14 cellular contexts compared by ENCODE assay signal in genomic region chr3:124861041-124861440, GRCh38. TPM values are rescaled to one million over a fixed set of nuclear protein-coding genes. Genes with fewer than 3 reads are reported as not detected.
DNase-seq lines count a peak whose midpoint lies in the region; ATAC-seq and TF ChIP-seq lines count a peak whose summit lies in the region.
"Had no signal": no experiment of that assay in that cellular context is flagged by ENCODE, and none has a peak within 500 bp of the region (broad histone marks: within the 10 kb centered on the region; RNA-seq: fewer than 3 reads in every experiment).

No MANE protein-coding gene starts in this region.

- H3K27ac ChIP-seq in esophagus squamous epithelium, result peak overlapping the region in 3 of 4 donors; percentile 16 to 57 (median 24)
- peak overlapping the region; percentile 60 for H3K27ac ChIP-seq in muscle layer of duodenum (ENCODE audit: low read length)
- H3K27ac ChIP-seq in vagina, result peak overlapping the region; percentile 88

- H3K27me3 ChIP-seq in esophagus squamous epithelium (no peaks in the 10 kb centered on the region), muscle layer of duodenum (ENCODE audit: low read depth, low read length) (no peaks in the 10 kb centered on the region), vagina (no peaks in the 10 kb centered on the region)

- TF ChIP-seq CTCF in esophagus squamous epithelium (IDR thresholded peaks at IDR 0.05) (no peak), vagina (IDR thresholded peaks at IDR 0.05) (no peak)

- TF ChIP-seq POLR2A in esophagus squamous epithelium (IDR thresholded peaks at IDR 0.05), result no peak
- TF ChIP-seq POLR2A in vagina (IDR thresholded peaks at IDR 0.05), result no peak

- H3K4me3 ChIP-seq in esophagus squamous epithelium (no peak overlapping the region), muscle layer of duodenum (ENCODE audit: low read depth in 1 of 2, low read length in 2 of 2) (no peak overlapping the region), vagina (no peak overlapping the region)

- peak; percentile 10 for ATAC-seq in Right ventricle myocardium superior (ENCODE audit: poor library complexity)
- no peak for ATAC-seq in HG03280 (IDR thresholded peaks at IDR 0.05; ENCODE audit: unreplicated experiment)

- H3K9me3 ChIP-seq in esophagus squamous epithelium (no peaks in the 10 kb centered on the region), muscle layer of duodenum (ENCODE audit: control insufficient read depth in 1 of 2, low read length in 2 of 2) (no peaks in the 10 kb centered on the region), vagina (no peaks in the 10 kb centered on the region)

- H3K4me1 ChIP-seq in esophagus squamous epithelium (peaks cover 0 to 45% (median 3%) of the 10 kb centered on the region in 3 donors), muscle layer of duodenum (ENCODE audit: control insufficient read depth in 1 of 2, insufficient read depth in 2 of 2, low read length in 2 of 2) (peaks cover 7 to 19% of the 10 kb centered on the region in 2 donors), vagina (peaks cover 53% of the 10 kb centered on the region)

- H3K36me3 ChIP-seq in esophagus squamous epithelium (peaks cover 0 to 43% (median 0%) of the 10 kb centered on the region in 3 donors), muscle layer of duodenum (ENCODE audit: control insufficient read depth in 1 of 2, insufficient read depth in 2 of 2, low read length in 2 of 2) (no peaks in the 10 kb centered on the region), vagina (no peaks in the 10 kb centered on the region)

- intact Hi-C loops in Right ventricle myocardium superior (cut with DNase I), result no loop called here
- intact Hi-C loops in cardiac septum (cut with DNase I), result loop anchor here (2.0 kb wide), 1 partner anchor 18 kb away; no protein-coding TSS in a partner anchor
- intact Hi-C loops in esophagus squamous epithelium (cut with DNase I), result no loop called here
- intact Hi-C loops in vagina (cut with DNase I), result no loop called here

- DNase-seq in Right ventricle myocardium superior (no peak), cardiac septum (ENCODE audit: low spot score) (no peak), esophagus squamous epithelium (lab: John Stamatoyannopoulos, UW) (no peak), vagina (ENCODE audit: extremely low spot score in 2 of 2) (no peak), NCI-H1092 treated with DMSO at 0.1 percent for 48 hours (lab: John Stamatoyannopoulos, UW) (no peak), hypothalamus (lab: John Stamatoyannopoulos, UW) (no peak)
- DNase-seq: activated CD4-positive, alpha-beta T cell treated with anti-CD3 and anti-CD28 coated beads, Interleukin-2, amount 50 U/mL, for 4 hours; activated gamma-delta T cell treated with Interleukin-2 at 50 U/mL for 16 hours; caudate nucleus; erythroblast; naive B cell had no signal

- 70 to 79% methylated on average over 9 of the region's 9 CpGs for WGBS in esophagus squamous epithelium, 2 donors

RNA-seq across cellular contexts. Expression of gene ITGB5, which starts 26.1 kb away (rescaled TPM):
- total RNA-seq in Right ventricle myocardium superior (112 TPM), cardiac septum (180 TPM), esophagus squamous epithelium (100 to 1,000 TPM in 1 of 4 donors, 10 to 100 TPM in 3; 68.4 to 114 (median 79.7) TPM), vagina (156 TPM)
- total RNA-seq: T-helper 2 cell treated with Interferon-gamma antibody and Interleukin-4, amounts not matched to agents 100 ng/mL and 5 ng/mL, for 36 hours had no signal

Comparison
In these comparisons a context has a peak if more than half of its experiments do, and no peak if none do; other contexts are left out.
1. H3K27ac ChIP-seq: peak in every context shown above with its lines; median percentile 88 in vagina; 60 in muscle layer of duodenum; 24 in esophagus squamous epithelium.